ENCODE assay signal across 7 cellular contexts in genomic region chr5:149446794-149447193, GRCh38.
DNase-seq lines count a peak whose midpoint lies in the region; FAIRE-seq and TF ChIP-seq lines count a peak whose summit lies in the region.
"Not testable (repeated sequence)": the region's sequence is repeated elsewhere in the genome, so short reads cannot be mapped to it uniquely, and the experiment has no call there.

No MANE protein-coding gene starts in this region.

- TF ChIP-seq EP300 in sigmoid colon (IDR thresholded peaks at IDR 0.05), result not testable (repeated sequence)

- H3K4me1 ChIP-seq in mammary epithelial cell (ENCODE audit: insufficient read depth, low read length) (peaks cover 47% of the 10 kb centered on the region), fibroblast of lung (ENCODE audit: control insufficient read depth, extremely low read depth, insufficient read depth, low read length) (peaks cover 37% of the 10 kb centered on the region), kidney (ENCODE audit: control insufficient read depth in 1 of 2, insufficient read depth in 1 of 2, low read depth in 1 of 2, low read length in 2 of 2) (peaks cover 29 to 43% of the 10 kb centered on the region in 2 donors), muscle layer of duodenum (ENCODE audit: control insufficient read depth in 1 of 2, insufficient read depth in 2 of 2, low read length in 2 of 2) (peaks cover 24 to 38% of the 10 kb centered on the region in 2 donors), sigmoid colon (peaks cover 2 to 93% (median 81%) of the 10 kb centered on the region in 4 donors), subcutaneous abdominal adipose tissue (ENCODE audit: control insufficient read depth in 5 of 5, insufficient read depth in 5 of 5, low read length in 5 of 5) (peaks cover 15 to 64% (median 54%) of the 10 kb centered on the region in 5 donors)

- H3K9ac ChIP-seq in mammary epithelial cell (ENCODE audit: insufficient read depth, low read length); fibroblast of lung (ENCODE audit: insufficient read depth, low read length); kidney (ENCODE audit: low read length in 2 of 2); subcutaneous abdominal adipose tissue (ENCODE audit: low read length in 5 of 5): not testable (repeated sequence)

- in situ Hi-C loops in mammary epithelial cell (cut with MboI; ENCODE audit: low sequenced_read_pairs in 2 of 2), result loop anchor here in 1 of 2 donors (10.0 kb wide), 1 partner anchor 98 kb away; no protein-coding TSS in a partner anchor

- not testable (repeated sequence) for FAIRE-seq in kidney (lab: Jason Lieb, UNC)

- not testable (repeated sequence) for DNase-seq in HFFc6; mammary epithelial cell; fibroblast of lung (ENCODE audit: low read depth in 2 of 2); kidney; sigmoid colon

- intact Hi-C loops in mammary epithelial cell (cut with micrococcal nuclease); kidney (cut with DNase I): not testable (repeated sequence)
- intact Hi-C loops in sigmoid colon (cut with DNase I), result loop anchor here (1.0 kb wide), 1 partner anchor 40 kb away; no protein-coding TSS in a partner anchor

- not testable (repeated sequence) for H3K9me3 Mint-ChIP-seq in HFFc6

- not testable (repeated sequence) for H3K36me3 ChIP-seq in mammary epithelial cell (ENCODE audit: insufficient read depth, low read length); fibroblast of lung (ENCODE audit: control insufficient read depth, insufficient read depth, low read length); kidney (ENCODE audit: control insufficient read depth in 1 of 2, insufficient read depth in 2 of 2, low read length in 2 of 2); muscle layer of duodenum (ENCODE audit: control insufficient read depth in 1 of 2, insufficient read depth in 2 of 2, low read length in 2 of 2); sigmoid colon; subcutaneous abdominal adipose tissue (ENCODE audit: control insufficient read depth in 5 of 5, insufficient read depth in 5 of 5, low read length in 5 of 5)

- H3K27me3 Mint-ChIP-seq in HFFc6 (ENCODE audit: insufficient read depth), result not testable (repeated sequence)

- peaks cover 90% of the 10 kb centered on the region for H3K4me1 Mint-ChIP-seq in HFFc6 (ENCODE audit: low read depth)

- H3K4me2 ChIP-seq in mammary epithelial cell (ENCODE audit: insufficient read depth, low read depth, low read length); fibroblast of lung (ENCODE audit: extremely low read depth, insufficient read depth, low read length): not testable (repeated sequence)

- H2AFZ ChIP-seq in mammary epithelial cell (ENCODE audit: low read depth, low read length), result peak overlapping the region; percentile 71
- H2AFZ ChIP-seq in fibroblast of lung (ENCODE audit: low read length), result not testable (repeated sequence)

- BruUV-seq in mammary epithelial cell (replicated peaks; lab: Mats Ljungman, UMichigan), result not testable (repeated sequence)

- not testable (repeated sequence) for H3K4me3 ChIP-seq in mammary epithelial cell (replicated peaks in 1 of 3; ENCODE audit: insufficient read depth in 1 of 3, low read depth in 2 of 3, low read length in 3 of 3); fibroblast of lung (replicated peaks in 1 of 4; ENCODE audit: control extremely low read depth in 1 of 4, insufficient read depth in 1 of 4, low read depth in 3 of 4, low read length in 4 of 4); kidney (ENCODE audit: low read length in 2 of 2); muscle layer of duodenum (ENCODE audit: low read depth in 1 of 2, low read length in 2 of 2); sigmoid colon; subcutaneous abdominal adipose tissue (ENCODE audit: low read depth in 1 of 5, low read length in 5 of 5)

- TF ChIP-seq POLR2A in sigmoid colon (IDR thresholded peaks at IDR 0.05), result not testable (repeated sequence)

- H3K9me3 ChIP-seq in mammary epithelial cell (replicated peaks; ENCODE audit: insufficient read depth, low read length); fibroblast of lung (ENCODE audit: control insufficient read depth, insufficient read depth, low read depth, low read length); kidney (ENCODE audit: control insufficient read depth in 1 of 2, low read length in 2 of 2); muscle layer of duodenum (ENCODE audit: control insufficient read depth in 1 of 2, low read length in 2 of 2); sigmoid colon; subcutaneous abdominal adipose tissue (ENCODE audit: control insufficient read depth in 5 of 5, low read length in 5 of 5): not testable (repeated sequence)

- H3K79me2 ChIP-seq in mammary epithelial cell (ENCODE audit: insufficient read depth, low read length); fibroblast of lung (ENCODE audit: control insufficient read depth, insufficient read depth, low read length): not testable (repeated sequence)

- H3K4me3 Mint-ChIP-seq in HFFc6, result not testable (repeated sequence)

- H4K20me1 ChIP-seq in mammary epithelial cell (ENCODE audit: insufficient read depth, low read length); fibroblast of lung (ENCODE audit: control insufficient read depth, extremely low read depth, insufficient read depth, low read length): not testable (repeated sequence)

- CTCF ChIA-PET in mammary epithelial cell (lab: Charles Lee; ENCODE audit: low non-redundant PET), result not testable (repeated sequence)

- 100% methylated on average over 2 of the region's 3 CpGs for WGBS in mammary epithelial cell (ENCODE audit: low coverage, missing lambda C conversion rate)
- WGBS in sigmoid colon, 2 donors, result 93 to 94% methylated on average over 3 of the region's 3 CpGs

- dilution Hi-C loops in mammary epithelial cell (cut with HindIII; ENCODE audit: low sequenced_read_pairs), result not testable (repeated sequence)

- H3K27me3 ChIP-seq in mammary epithelial cell (ENCODE audit: insufficient read depth, low read length); fibroblast of lung (ENCODE audit: control insufficient read depth, insufficient read depth, low read length); muscle layer of duodenum (ENCODE audit: low read depth, low read length); sigmoid colon; subcutaneous abdominal adipose tissue (ENCODE audit: control insufficient read depth in 5 of 5, insufficient read depth in 4 of 5, low read length in 5 of 5): not testable (repeated sequence)

- not testable (repeated sequence) for TF ChIP-seq CTCF in HFFc6 (IDR thresholded peaks at IDR 0.05); mammary epithelial cell (conservative IDR thresholded peaks at IDR 0.05 in 1 of 2, IDR thresholded peaks at IDR 0.05 in 1 of 2; ENCODE audit: extremely low read depth in 1 of 2, insufficient read depth in 1 of 2, low read depth in 1 of 2, low read length in 2 of 2); fibroblast of lung (conservative IDR thresholded peaks at IDR 0.05 in 1 of 2, IDR thresholded peaks at IDR 0.05 in 1 of 2; ENCODE audit: low read depth in 1 of 2, low read length in 2 of 2); kidney (IDR thresholded peaks at IDR 0.05; ENCODE audit: borderline replicate concordance, extremely low read depth, insufficient read depth); sigmoid colon (IDR thresholded peaks at IDR 0.05)

- peak overlapping the region; percentile 98 for H3K27ac Mint-ChIP-seq in HFFc6

- not testable (repeated sequence) for H3K27ac ChIP-seq in mammary epithelial cell (ENCODE audit: insufficient read depth, low read depth, low read length)
- H3K27ac ChIP-seq in fibroblast of lung (ENCODE audit: insufficient read depth, low read length), result peak overlapping the region; percentile 90
- H3K27ac ChIP-seq in kidney (ENCODE audit: low read depth in 2 of 2, low read length in 2 of 2), result peak overlapping the region; percentile 25 to 64
- peak overlapping the region; percentile 20 for H3K27ac ChIP-seq in muscle layer of duodenum (ENCODE audit: low read length)
- peak overlapping the region; percentile 86 to 98 (median 90) for H3K27ac ChIP-seq in sigmoid colon
- peak overlapping the region; percentile 33 for H3K27ac ChIP-seq in subcutaneous abdominal adipose tissue (ENCODE audit: low read depth, low read length)

- H3K36me3 Mint-ChIP-seq in HFFc6 (ENCODE audit: low read depth), result not testable (repeated sequence)
